ENCODE assay signal across 21 cellular contexts in the genomic region with DNA sequence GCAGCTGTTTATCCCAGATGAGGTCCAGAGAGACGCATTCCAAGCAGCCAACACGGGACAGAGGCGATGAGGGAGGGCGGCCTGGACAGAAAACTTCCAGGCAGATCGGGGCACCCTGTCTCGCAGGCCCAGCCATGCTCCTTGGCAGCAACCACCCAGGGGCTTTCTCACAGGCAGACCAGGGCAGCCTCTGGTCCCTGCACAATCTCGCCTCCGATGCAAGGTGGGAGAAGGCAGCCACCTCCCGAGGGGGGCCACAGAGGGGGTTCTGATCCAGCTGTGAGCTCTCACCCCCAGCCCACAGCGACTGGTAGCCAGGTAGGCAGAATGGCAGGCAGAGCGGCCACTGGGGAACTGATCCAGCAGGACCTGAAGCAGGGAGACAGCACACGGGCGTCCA. TPM values are rescaled to one million over a fixed set of nuclear protein-coding genes. Genes with fewer than 3 reads are reported as not detected.
"Had no signal": no experiment of that assay in that cellular context is flagged by ENCODE, and none has a peak within 500 bp of the region (broad histone marks: within the 10 kb centered on the region; RNA-seq: fewer than 3 reads in every experiment).

No MANE protein-coding gene starts in this region.

- H3K4me1 ChIP-seq: psoas muscle had no signal

- H3K27me3 Mint-ChIP-seq: memory B cell had no signal

- ATAC-seq: left lobe of liver; sciatic nerve; stimulated activated effector memory CD8-positive, alpha-beta T cell treated with anti-CD3 and anti-CD28 coated beads, Interleukin-12 subunit alpha, Interleukin-12 subunit beta, amount 100 ng/mL, for 72 hours had no signal

- H3K4me3 Mint-ChIP-seq: memory B cell; neural progenitor cell; stimulated activated effector memory CD8-positive, alpha-beta T cell treated with anti-CD3 and anti-CD28 coated beads, Interleukin-12 subunit alpha, Interleukin-12 subunit beta, amount 100 ng/mL, for 72 hours had no signal

- H3K27ac ChIP-seq: esophagus squamous epithelium, neural progenitor cell, psoas muscle, stomach, thoracic aorta, upper lobe of left lung had no signal

- FAIRE-seq: keratinocyte had no signal

- DNase-seq: dermis blood vessel endothelial cell; effector memory CD4-positive, alpha-beta T cell; erythroblast; esophagus squamous epithelium; foreskin melanocyte; stimulated activated CD4-positive, alpha-beta T cell treated with anti-CD3 and anti-CD28 coated beads, Interleukin-2, amount 100 ng/mL, for 24 hours; stimulated activated CD4-positive, alpha-beta T cell treated with anti-CD3 and anti-CD28 coated beads, Interleukin-4, amount 100 ng/mL, for 24 hours; stimulated activated naive CD4-positive, alpha-beta T cell treated with Interleukin-2 at 50 U/mL for 16 hours; stomach had no signal

- H3K4me3 ChIP-seq: coronary artery, esophagus squamous epithelium, lung, neural progenitor cell, psoas muscle, stomach, thoracic aorta, tibial nerve, upper lobe of left lung had no signal

- H3K36me3 ChIP-seq: neural progenitor cell, thoracic aorta had no signal

- H3K27ac Mint-ChIP-seq: memory B cell; neural progenitor cell; stimulated activated effector memory CD8-positive, alpha-beta T cell treated with anti-CD3 and anti-CD28 coated beads, Interleukin-12 subunit alpha, Interleukin-12 subunit beta, amount 100 ng/mL, for 72 hours had no signal

- H3K9ac ChIP-seq: neural progenitor cell had no signal

- H3K9me3 ChIP-seq: esophagus squamous epithelium, psoas muscle, thoracic aorta, tibial nerve, upper lobe of left lung had no signal

RNA-seq across cellular contexts. Expression of gene SOX8, which starts 59.5 kb away (rescaled TPM):
- total RNA-seq: left lobe of liver had no signal
